In the genomic region with DNA sequence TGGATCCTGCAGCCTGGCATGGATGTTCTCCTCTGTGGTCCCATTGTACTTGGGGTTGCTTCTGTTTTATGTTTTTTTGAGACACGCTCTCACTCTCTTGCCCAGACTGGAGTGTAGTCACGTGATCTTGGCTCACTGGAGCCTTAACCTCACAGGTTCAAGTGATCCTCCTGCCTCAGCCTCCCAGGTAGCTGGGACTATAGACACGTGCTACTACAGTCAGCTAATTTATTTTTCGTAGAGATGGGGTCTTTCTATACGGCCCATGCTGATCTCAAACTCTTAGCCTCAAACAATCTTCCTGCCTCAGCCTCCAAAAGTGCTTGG, we compare ENCODE assay signal across 2 cellular contexts.
TF ChIP-seq lines count a peak whose summit lies in the region.

No MANE protein-coding gene starts in this region.

TF ChIP-seq in HCT116, 20 proteins besides CTCF, POLR2A, EP300 and RAD21:
- TF ChIP-seq POLR2AphosphoS5 (IDR thresholded peaks at IDR 0.05; ENCODE audit: low read depth, low read length): no peak
- no peak for TF ChIP-seq CBX3 (IDR thresholded peaks at IDR 0.05; ENCODE audit: low read depth)
- no peak for TF ChIP-seq ZFX (IDR thresholded peaks at IDR 0.05)
- no peak for TF ChIP-seq FOSL1 (IDR thresholded peaks at IDR 0.05; ENCODE audit: low read depth)
- no peak for TF ChIP-seq SIN3A (IDR thresholded peaks at IDR 0.05; ENCODE audit: low read depth)
- no peak for TF ChIP-seq ZNF274 (IDR thresholded peaks at IDR 0.05; ENCODE audit: low read depth, low read length)
- no peak for TF ChIP-seq YY1 (IDR thresholded peaks at IDR 0.05; ENCODE audit: extremely low read depth, insufficient replicate concordance, low read depth, low read length)
- TF ChIP-seq SP1 (IDR thresholded peaks at IDR 0.05; ENCODE audit: low read depth): no peak
- no peak for TF ChIP-seq CEBPB (IDR thresholded peaks at IDR 0.05; ENCODE audit: low read depth)
- no peak for TF ChIP-seq EZH2phosphoT487 (IDR thresholded peaks at IDR 0.05; ENCODE audit: borderline replicate concordance)
TF ChIP-seq in HCT116: peak in this region for 0.

TF ChIP-seq in H1, 55 proteins besides CTCF, POLR2A, EP300 and RAD21:
- TF ChIP-seq BRCA1 (IDR thresholded peaks at IDR 0.05; ENCODE audit: low read depth, low read length): no peak
- no peak for TF ChIP-seq YY1 (IDR thresholded peaks at IDR 0.05; ENCODE audit: low read depth, low read length)
- TF ChIP-seq SAP30 (IDR thresholded peaks at IDR 0.05; ENCODE audit: insufficient read depth, insufficient replicate concordance, low read length): no peak
- no peak for TF ChIP-seq BCL11A (IDR thresholded peaks at IDR 0.05; ENCODE audit: low read depth in 2 of 2, low read length in 2 of 2)
- TF ChIP-seq, protein P1, sequence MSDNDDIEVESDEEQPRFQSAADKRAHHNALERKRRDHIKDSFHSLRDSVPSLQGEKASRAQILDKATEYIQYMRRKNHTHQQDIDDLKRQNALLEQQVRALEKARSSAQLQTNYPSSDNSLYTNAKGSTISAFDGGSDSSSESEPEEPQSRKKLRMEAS (IDR thresholded peaks at IDR 0.05): no peak
